Comparison of ENCODE assay signal across 14 cellular contexts in genomic region chr1:63730211-63730610, GRCh38. TPM values are rescaled to one million over a fixed set of nuclear protein-coding genes. Genes with fewer than 3 reads are reported as not detected.
DNase-seq lines count a peak whose midpoint lies in the region; ATAC-seq, FAIRE-seq and TF ChIP-seq lines count a peak whose summit lies in the region.
"Had no signal": no experiment of that assay in that cellular context is flagged by ENCODE, and none has a peak within 500 bp of the region (broad histone marks: within the 10 kb centered on the region; RNA-seq: fewer than 3 reads in every experiment).

No MANE protein-coding gene starts in this region.

- no peak for TF ChIP-seq EP300 in HepG2 (IDR thresholded peaks at IDR 0.05; ENCODE audit: low read depth in 2 of 2, low read length in 2 of 2)
- no peak for TF ChIP-seq EP300 in HepG2 (CRISPR knock-in tag; IDR thresholded peaks at IDR 0.05; ENCODE audit: borderline replicate concordance)

- H3K36me3 ChIP-seq in HepG2 (replicated peaks in 1 of 2; ENCODE audit: control insufficient read depth in 1 of 2, insufficient read depth in 2 of 2, low read length in 2 of 2): no peaks in the 10 kb centered on the region
- no peaks in the 10 kb centered on the region for H3K36me3 ChIP-seq in right lobe of liver
- H3K36me3 ChIP-seq in PC-3 (ENCODE audit: low read depth, low read length): no peaks in the 10 kb centered on the region
- no peaks in the 10 kb centered on the region for H3K36me3 ChIP-seq in vagina
- H3K36me3 ChIP-seq: spleen had no signal

- H3K27me3 ChIP-seq in HepG2 (ENCODE audit: control insufficient read depth in 1 of 2, insufficient read depth in 2 of 2, low read length in 2 of 2) (peaks cover 1 to 6% of the 10 kb centered on the region in 2 experiments; a peak in 4 of 5 replicates), right lobe of liver (no peaks in the 10 kb centered on the region), PC-3 (ENCODE audit: low read length) (no peaks in the 10 kb centered on the region), vagina (no peaks in the 10 kb centered on the region)
- H3K27me3 ChIP-seq: spleen had no signal

- H3K9me3 ChIP-seq in HepG2 (ENCODE audit: low read length) (no peaks in the 10 kb centered on the region), right lobe of liver (no peaks in the 10 kb centered on the region), PC-3 (ENCODE audit: low read length) (no peaks in the 10 kb centered on the region), vagina (no peaks in the 10 kb centered on the region)
- H3K9me3 ChIP-seq: spleen had no signal

- H3K27ac Mint-ChIP-seq in activated CD8-positive, alpha-beta T cell treated with anti-CD3 and anti-CD28 coated beads, Interleukin-2, amount 10 ng/mL, durations not matched to agents 7 days and 5 days: no peak overlapping the region
- H3K27ac Mint-ChIP-seq: B cell; naive thymus-derived CD4-positive, alpha-beta T cell had no signal

- H3K4me2 ChIP-seq in HepG2 (ENCODE audit: low read depth, low read length) (no peak overlapping the region), PC-3 (ENCODE audit: low read length) (no peak overlapping the region)

- POLR2A ChIA-PET in HepG2 (lab: Yijun Ruan, JAX) (no interaction called here), PC-3 (lab: Charles Lee; ENCODE audit: unreplicated experiment) (no interaction called here)
- POLR2A ChIA-PET in activated CD8-positive, alpha-beta T cell treated with anti-CD3 and anti-CD28 coated beads, Interleukin-2, amount 10 ng/mL, durations not matched to agents 7 days and 5 days (lab: Charles Lee): no interaction called here

- FAIRE-seq in HepG2 (lab: Jason Lieb, UNC): no peak

- peaks cover 2% of the 10 kb centered on the region for H3K27me3 Mint-ChIP-seq in activated CD8-positive, alpha-beta T cell treated with anti-CD3 and anti-CD28 coated beads, Interleukin-2, amount 10 ng/mL, durations not matched to agents 7 days and 5 days (ENCODE audit: low read depth)

- no peaks in the 10 kb centered on the region for H3K9me3 Mint-ChIP-seq in activated CD8-positive, alpha-beta T cell treated with anti-CD3 and anti-CD28 coated beads, Interleukin-2, amount 10 ng/mL, durations not matched to agents 7 days and 5 days (ENCODE audit: insufficient read depth)

- intact Hi-C loops in HepG2 (cut with micrococcal nuclease; ENCODE audit: unreplicated experiment) (no loop called here), right lobe of liver (cut with DNase I) (no loop called here), PC-3 (cut with micrococcal nuclease) (loop anchor here (2.0 to 5.0 kb wide), 2 partner anchors 25 to 38 kb away; no protein-coding TSS in a partner anchor), head of caudate nucleus (cut with DNase I) (no loop called here), vagina (cut with DNase I) (no loop called here)

- H3K79me2 ChIP-seq in HepG2 (ENCODE audit: insufficient read depth, low read length) (no peaks in the 10 kb centered on the region), PC-3 (ENCODE audit: low read length) (no peaks in the 10 kb centered on the region)

- H3K4me3 ChIP-seq in HepG2 (replicated peaks in 1 of 3; ENCODE audit: insufficient read depth in 1 of 3, low read depth in 2 of 3, low read length in 3 of 3): no peak overlapping the region
- H3K4me3 ChIP-seq in right lobe of liver: no peak overlapping the region
- H3K4me3 ChIP-seq in PC-3 (ENCODE audit: low read length): no peak overlapping the region
- H3K4me3 ChIP-seq in vagina: no peak overlapping the region
- H3K4me3 ChIP-seq: spleen had no signal

- WGBS in HepG2 (ENCODE audit: low lambda C conversion rate): 40% methylated on average over 4 of the region's 4 CpGs
- 68% methylated on average over 4 of the region's 4 CpGs for WGBS in right lobe of liver (ENCODE audit: insufficient coverage, low coverage, low lambda C conversion rate, missing lambda C conversion rate)

- H3K4me1 ChIP-seq in HepG2 (ENCODE audit: insufficient read depth, low read length) (no peaks in the 10 kb centered on the region), right lobe of liver (no peaks in the 10 kb centered on the region), PC-3 (ENCODE audit: insufficient read depth, low read length) (peaks cover 36% of the 10 kb centered on the region), vagina (peaks cover 15% of the 10 kb centered on the region)

- H3K9ac ChIP-seq in HepG2 (ENCODE audit: insufficient read depth, low read depth, low read length) (no peak overlapping the region), PC-3 (ENCODE audit: low read length) (peak overlapping the region; percentile 79)

- in situ Hi-C loops in HepG2 (cut with HindIII; ENCODE audit: extremely low pct_ligation_motif_present, low pct_unique_long_range_greater_than_20kb): no loop called here

- ATAC-seq in HepG2: no peak
- no peak for ATAC-seq in right lobe of liver
- 0 out of 2 replicates have a peak, but pooled peaks have one; percentile 14 for ATAC-seq in PC-3
- no peak for ATAC-seq in activated CD8-positive, alpha-beta T cell treated with anti-CD3 and anti-CD28 coated beads, Interleukin-2, amount 10 ng/mL, durations not matched to agents 7 days and 5 days
- ATAC-seq in HG03139 (IDR thresholded peaks at IDR 0.05; ENCODE audit: unreplicated experiment): no peak
- ATAC-seq: naive thymus-derived CD4-positive, alpha-beta T cell had no signal

- H3K27ac ChIP-seq in HepG2 (ENCODE audit: extremely low read length, insufficient read depth, low read length): no peak overlapping the region
- H3K27ac ChIP-seq in right lobe of liver: no peak overlapping the region
- H3K27ac ChIP-seq in PC-3 (ENCODE audit: low read length): peak overlapping the region; percentile 96
- H3K27ac ChIP-seq in vagina: peak overlapping the region; percentile 44
- H3K27ac ChIP-seq: spleen had no signal

- TF ChIP-seq POLR2A in HepG2 (IDR thresholded peaks at IDR 0.05; ENCODE audit: insufficient read depth in 1 of 2, low read depth in 2 of 2, low read length in 2 of 2) (no peak), right lobe of liver (IDR thresholded peaks at IDR 0.05) (no peak), vagina (IDR thresholded peaks at IDR 0.05) (no peak)

- peaks cover 3% of the 10 kb centered on the region for H3F3A ChIP-seq in PC-3 (ENCODE audit: low read length, unreplicated experiment)

- no peaks in the 10 kb centered on the region for H3K9me2 ChIP-seq in PC-3 (replicated peaks; ENCODE audit: low read length)

- no peak overlapping the region for H2AFZ ChIP-seq in HepG2 (ENCODE audit: low read length)
- H2AFZ ChIP-seq in PC-3 (ENCODE audit: low read length): no peak overlapping the region

- no peaks in the 10 kb centered on the region for H3K36me3 Mint-ChIP-seq in activated CD8-positive, alpha-beta T cell treated with anti-CD3 and anti-CD28 coated beads, Interleukin-2, amount 10 ng/mL, durations not matched to agents 7 days and 5 days (ENCODE audit: low read depth)
- H3K36me3 Mint-ChIP-seq: naive thymus-derived CD4-positive, alpha-beta T cell had no signal

- TF ChIP-seq CTCF in HepG2 (CRISPR knock-in tag; IDR thresholded peaks at IDR 0.05): no peak
- TF ChIP-seq CTCF in right lobe of liver (IDR thresholded peaks at IDR 0.05): no peak
- TF ChIP-seq CTCF in PC-3 (conservative IDR thresholded peaks at IDR 0.05; ENCODE audit: low read depth, low read length): no peak
- no peak for TF ChIP-seq CTCF in vagina (IDR thresholded peaks at IDR 0.05)

- H3K4me1 Mint-ChIP-seq in activated CD8-positive, alpha-beta T cell treated with anti-CD3 and anti-CD28 coated beads, Interleukin-2, amount 10 ng/mL, durations not matched to agents 7 days and 5 days (ENCODE audit: low read depth): no peaks in the 10 kb centered on the region
- H3K4me1 Mint-ChIP-seq: B cell had no signal

- no peak for TF ChIP-seq RAD21 in HepG2 (CRISPR knock-in tag; IDR thresholded peaks at IDR 0.05)

- no TSS peak for BruUV-seq in HepG2 (replicated peaks; lab: Mats Ljungman, UMichigan)
- no TSS peak for BruUV-seq in PC-3 (replicated peaks; lab: Mats Ljungman, UMichigan)

- H3K4me3 Mint-ChIP-seq in activated CD8-positive, alpha-beta T cell treated with anti-CD3 and anti-CD28 coated beads, Interleukin-2, amount 10 ng/mL, durations not matched to agents 7 days and 5 days: no peak overlapping the region
- H3K4me3 Mint-ChIP-seq: B cell; naive thymus-derived CD4-positive, alpha-beta T cell had no signal

- DNase-seq in HepG2 (ENCODE audit: low spot score): no peak
- DNase-seq in right lobe of liver: no peak
- DNase-seq in PC-3: peak; percentile 53
- DNase-seq in head of caudate nucleus: peak in 28 of 42 donors; percentile 6 to 74 (median 35)
- peak in 1 of 2 donors; percentile 6 for DNase-seq in vagina (ENCODE audit: extremely low spot score in 2 of 2)
- no peak for DNase-seq in activated CD8-positive, alpha-beta T cell treated with anti-CD3 and anti-CD28 coated beads, Interleukin-2, amount 10 ng/mL, durations not matched to agents 7 days and 5 days
- no peak for DNase-seq in stimulated activated CD4-positive, alpha-beta T cell treated with anti-CD3 and anti-CD28 coated beads, Interleukin-4, amount 100 ng/mL, for 24 hours
- DNase-seq: activated T-cell treated with anti-CD3 and anti-CD28 coated beads, Interleukin-2, amount 50 U/mL, for 48 hours; naive thymus-derived CD4-positive, alpha-beta T cell; NCI-H1930; Right ventricle myocardium superior; spleen had no signal

- H4K20me1 ChIP-seq in HepG2 (ENCODE audit: insufficient read depth, low read length): no peaks in the 10 kb centered on the region
- no peaks in the 10 kb centered on the region for H4K20me1 ChIP-seq in PC-3 (ENCODE audit: low read length)

- CTCF ChIA-PET in HepG2 (lab: Yijun Ruan, JAX; ENCODE audit: low intra/inter-chr PET ratio, low total read pairs) (no interaction called here), PC-3 (lab: Charles Lee) (interaction anchor here (0.8 kb wide), 1 partner anchor 38 kb away, joined by 3 read pairs; no protein-coding TSS in a partner anchor)
- CTCF ChIA-PET in activated CD8-positive, alpha-beta T cell treated with anti-CD3 and anti-CD28 coated beads, Interleukin-2, amount 10 ng/mL, durations not matched to agents 7 days and 5 days (lab: Charles Lee): no interaction called here

RNA-seq across cellular contexts. Expression of gene ROR1, which starts 43.6 kb away (rescaled TPM):
- total RNA-seq in HepG2 (2016; rRNA removed; fragmentation: Illumina TruSeq; extraction: Trizol) (1.6 and 2.3 TPM in 2 replicates), right lobe of liver (under 1 TPM; 0.04 to 0.58 (median 0.37) TPM), PC-3 (2014; rRNA removed) (16.5 and 22.6 TPM in 2 replicates), vagina (11.0 TPM)
- 1.6 and 3.0 TPM in 2 replicates for total RNA-seq in HepG2 (2016; cell fraction: cytosol; rRNA removed; fragmentation: Illumina TruSeq; extraction: Trizol; ENCODE audit: low read depth)
- 1.5 and 2.0 TPM in 2 replicates for total RNA-seq in HepG2 (2016; cell fraction: insoluble cytoplasmic fraction; rRNA removed; fragmentation: Illumina TruSeq; extraction: Trizol)
- 0.79 and 1.0 TPM in 2 replicates for total RNA-seq in HepG2 (2016; cell fraction: membrane; rRNA removed; fragmentation: Illumina TruSeq; extraction: Trizol)
- total RNA-seq in HepG2 (2016; cell fraction: nucleus; rRNA removed; fragmentation: Illumina TruSeq; extraction: Trizol): 2.9 and 3.2 TPM in 2 replicates
- polyA plus RNA-seq in HepG2 (2011; rRNA removed): 0.58 and 0.67 TPM in 2 replicates
- polyA plus RNA-seq in HepG2 (2011; cell fraction: cytosol; rRNA removed): 0.55 and 0.59 TPM in 2 replicates
- 0.19 and 0.37 TPM in 2 replicates for polyA plus RNA-seq in HepG2 (2011; cell fraction: nucleus; rRNA removed)
- polyA plus RNA-seq in HepG2 (2012): 0.31 and 0.60 TPM in 2 replicates
- 0.08 and 0.14 TPM in 2 replicates for polyA plus RNA-seq in HepG2 (2016; cell fraction: cytosol; fragmentation: Illumina TruSeq; extraction: Trizol; ENCODE audit: low read depth)
- polyA plus RNA-seq in HepG2 (2016; cell fraction: insoluble cytoplasmic fraction; fragmentation: Illumina TruSeq; extraction: Trizol; ENCODE audit: low read depth): 1.5 TPM in 2 replicates
- polyA plus RNA-seq in HepG2 (2016; cell fraction: membrane; fragmentation: Illumina TruSeq; extraction: Trizol; ENCODE audit: low read depth): 0.15 and 0.19 TPM in 2 replicates
- polyA plus RNA-seq in HepG2 (2016; cell fraction: nucleus; fragmentation: Illumina TruSeq; extraction: Trizol; ENCODE audit: insufficient read depth, low read depth): 1.7 and 2.2 TPM in 2 replicates
- polyA minus RNA-seq in HepG2 (2011; rRNA and poly(A)+ RNA removed; ENCODE audit: low replicate concordance): 2.0 and 4.4 TPM in 2 replicates
- 0.99 and 1.6 TPM in 2 replicates for polyA minus RNA-seq in HepG2 (2011; cell fraction: cytosol; rRNA and poly(A)+ RNA removed)
- polyA minus RNA-seq in HepG2 (2011; cell fraction: nucleus; rRNA and poly(A)+ RNA removed): 1.9 and 2.3 TPM in 2 replicates
- total RNA-seq in activated CD8-positive, alpha-beta T cell treated with anti-CD3 and anti-CD28 coated beads, Interleukin-2, amount 10 ng/mL, durations not matched to agents 7 days and 5 days: not detected
- polyA plus RNA-seq: naive thymus-derived CD4-positive, alpha-beta T cell had no signal

Comparison
In these comparisons a context has a peak if more than half of its experiments do, and no peak if none do; other contexts are left out.
1. DNase-seq: peak in PC-3 (single experiment) and head of caudate nucleus (28 of 42); none in HepG2 (single experiment), right lobe of liver (0 of 3), activated CD8-positive, alpha-beta T cell treated with anti-CD3 and anti-CD28 coated beads, Interleukin-2, amount 10 ng/mL, durations not matched to agents 7 days and 5 days (single experiment) and stimulated activated CD4-positive, alpha-beta T cell treated with anti-CD3 and anti-CD28 coated beads, Interleukin-4, amount 100 ng/mL, for 24 hours (single experiment).
2. H3K27ac ChIP-seq: peak in PC-3 (single experiment) and vagina (single experiment); none in HepG2 (single experiment) and right lobe of liver (0 of 3).